Comparison of ENCODE assay signal across 1 cellular context in genomic region chr1:160777486-160778089, GRCh38.
TF ChIP-seq lines count a peak whose summit lies in the region.

No MANE protein-coding gene starts in this region.

TF ChIP-seq in GM23338, 12 proteins besides CTCF, POLR2A, EP300 and RAD21 (continued from another document):
- TF ChIP-seq ZNF462 (CRISPR knock-in tag; IDR thresholded peaks at IDR 0.05) (no peak), ZNF331 (CRISPR knock-in tag; IDR thresholded peaks at IDR 0.05; ENCODE audit: low read depth) (no peak), STAT1 (IDR thresholded peaks at IDR 0.05; ENCODE audit: unreplicated experiment) (no peak)
TF ChIP-seq in GM23338: peak in this region for 0.
